8 cellular contexts compared by ENCODE assay signal in the genomic region with DNA sequence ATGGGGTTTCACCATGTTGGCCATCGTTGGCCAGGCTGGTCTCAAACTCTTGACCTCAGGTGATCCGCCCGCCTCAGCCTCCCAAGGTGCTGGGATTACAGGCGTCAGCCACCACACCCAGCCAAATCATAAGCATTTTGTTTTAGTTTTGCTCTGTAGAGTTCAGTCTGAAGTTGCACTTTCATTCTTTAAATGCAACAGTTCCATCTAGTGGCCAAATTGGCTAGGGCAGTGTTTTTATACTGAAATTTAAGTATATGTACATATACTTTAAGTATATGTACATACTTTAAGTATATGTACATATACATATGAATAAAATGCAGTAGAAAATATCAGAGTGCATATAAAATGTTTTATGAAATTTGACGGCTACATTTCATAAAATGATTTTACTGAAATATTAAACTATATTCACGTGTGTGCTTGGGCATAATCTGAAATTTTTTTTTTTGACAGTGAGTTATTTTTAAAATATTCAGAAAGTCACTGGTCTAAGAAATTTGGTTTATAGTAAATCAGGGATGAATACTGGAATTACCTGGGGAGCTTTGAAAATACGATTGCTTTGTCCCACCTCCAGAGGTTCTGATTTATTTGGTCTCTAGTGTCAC.
DNase-seq lines count a peak whose midpoint lies in the region; ATAC-seq, FAIRE-seq and TF ChIP-seq lines count a peak whose summit lies in the region.

No MANE protein-coding gene starts in this region.

- intact Hi-C loops in ascending aorta (cut with DNase I), result no loop called here
- intact Hi-C loops in transverse colon (cut with DNase I; ENCODE audit: low total_unique reads), result no loop called here

- in situ Hi-C loops in transverse colon (cut with MboI; ENCODE audit: low pct_ligation_motif_present in 1 of 4, low pct_unique_long_range_greater_than_20kb in 1 of 4, low sequenced_read_pairs in 3 of 4), result loop anchor here (10.0 to 25.0 kb wide), 2 partner anchors 1028 to 1035 kb away; no protein-coding TSS in a partner anchor

- ATAC-seq in DND-41 (ENCODE audit: insufficient read depth, low read depth), result peak; percentile 79
- ATAC-seq in GM19023 (IDR thresholded peaks at IDR 0.05; ENCODE audit: unreplicated experiment), result peak; percentile 57
- ATAC-seq in HG03135 (IDR thresholded peaks at IDR 0.05; ENCODE audit: unreplicated experiment), result peak; percentile 61

- no peak for FAIRE-seq in keratinocyte (lab: Jason Lieb, UNC)

- no peaks in the 10 kb centered on the region for H4K20me1 ChIP-seq in DND-41 (ENCODE audit: insufficient read depth, low read length)
- no peaks in the 10 kb centered on the region for H4K20me1 ChIP-seq in keratinocyte (ENCODE audit: control insufficient read depth, extremely low read depth, insufficient read depth, low read length)

- H3K4me2 ChIP-seq in DND-41 (ENCODE audit: insufficient read depth, low read length) (no peak overlapping the region), keratinocyte (ENCODE audit: control insufficient read depth, extremely low read depth, insufficient read depth, low read depth, low read length) (no peak overlapping the region)

- no peak for TF ChIP-seq POLR2A in transverse colon (IDR thresholded peaks at IDR 0.05)

- H3K4me1 ChIP-seq in DND-41 (ENCODE audit: insufficient read depth, low read length) (no peaks in the 10 kb centered on the region), ascending aorta (no peaks in the 10 kb centered on the region), keratinocyte (ENCODE audit: control insufficient read depth, extremely low read depth, insufficient read depth, low read length) (no peaks in the 10 kb centered on the region), transverse colon (no peaks in the 10 kb centered on the region)

- peak; percentile 84 for TF ChIP-seq CTCF in DND-41 (IDR thresholded peaks at IDR 0.05; ENCODE audit: borderline replicate concordance, extremely low read depth, low read length, poor library complexity, severe bottlenecking)
- peak in 2 of 3 experiments; percentile 36 to 45 for TF ChIP-seq CTCF in ascending aorta (IDR thresholded peaks at IDR 0.05)
- peak in 2 of 3 experiments; percentile 46 to 64 for TF ChIP-seq CTCF in keratinocyte (optimal IDR thresholded peaks at IDR 0.05 in 1 of 3, IDR thresholded peaks at IDR 0.05 in 1 of 3, conservative IDR thresholded peaks at IDR 0.05 in 1 of 3; ENCODE audit: extremely low read depth in 1 of 3, insufficient read depth in 2 of 3, low read length in 3 of 3)
- TF ChIP-seq CTCF in transverse colon (IDR thresholded peaks at IDR 0.05), result peak; percentile 67 to 73 (median 70)

- H3K9ac ChIP-seq in DND-41 (ENCODE audit: low read depth, low read length) (no peak overlapping the region), keratinocyte (ENCODE audit: control insufficient read depth, extremely low read depth, insufficient read depth, low read length) (no peak overlapping the region)

- dilution Hi-C loops in keratinocyte (cut with MboI; ENCODE audit: extremely low pct_ligation_motif_present, low sequenced_read_pairs), result no loop called here

- H3K27me3 ChIP-seq in DND-41 (ENCODE audit: insufficient read depth, low read length, poor library complexity) (no peaks in the 10 kb centered on the region), ascending aorta (no peaks in the 10 kb centered on the region), keratinocyte (ENCODE audit: control insufficient read depth, extremely low read depth, insufficient read depth, low read length) (no peaks in the 10 kb centered on the region), transverse colon (no peaks in the 10 kb centered on the region)

- H3K9me1 ChIP-seq in keratinocyte (ENCODE audit: control insufficient read depth, extremely low read depth, insufficient read depth, low read length), result no peaks in the 10 kb centered on the region

- DNase-seq in DND-41 (peak; percentile 31), NCI-H345 treated with DMSO at 0.1 percent for 48 hours (lab: John Stamatoyannopoulos, UW; ENCODE audit: unreplicated experiment) (peak; percentile 9), ascending aorta (ENCODE audit: low spot score in 2 of 2) (no peak), keratinocyte (ENCODE audit: low read depth, low spot score) (no peak), transverse colon (peak; percentile 31), GDM1 (lab: John Stamatoyannopoulos, UW) (no peak)

- no peaks in the 10 kb centered on the region for H3K79me2 ChIP-seq in DND-41 (ENCODE audit: insufficient read depth, low read length)
- no peaks in the 10 kb centered on the region for H3K79me2 ChIP-seq in keratinocyte (ENCODE audit: control insufficient read depth, insufficient read depth, low read length)

- H3K27ac ChIP-seq in DND-41 (ENCODE audit: low read length), result no peak overlapping the region
- H3K27ac ChIP-seq in ascending aorta, result no peak overlapping the region
- no peak overlapping the region for H3K27ac ChIP-seq in keratinocyte (ENCODE audit: control insufficient read depth, insufficient read depth, low read length)
- H3K27ac ChIP-seq in transverse colon, result no peak overlapping the region

- no peak overlapping the region for H2AFZ ChIP-seq in DND-41 (ENCODE audit: low read depth, low read length)
- no peak overlapping the region for H2AFZ ChIP-seq in keratinocyte (ENCODE audit: control insufficient read depth, low read length)

- H3K9me3 ChIP-seq in DND-41 (ENCODE audit: insufficient read depth, low read length, severe bottlenecking) (no peaks in the 10 kb centered on the region), ascending aorta (no peaks in the 10 kb centered on the region), keratinocyte (ENCODE audit: control insufficient read depth, low read depth, low read length) (no peaks in the 10 kb centered on the region), transverse colon (no peaks in the 10 kb centered on the region)

- TF ChIP-seq EP300 in transverse colon (IDR thresholded peaks at IDR 0.05; ENCODE audit: low read depth), result no peak

- 37 to 39% methylated on average over 3 to 7 of the region's 7 CpGs for WGBS in transverse colon (ENCODE audit: low coverage in 1 of 2), 2 donors

- H3K4me3 ChIP-seq in DND-41 (ENCODE audit: low read depth in 1 of 2, low read length in 2 of 2) (no peak overlapping the region), ascending aorta (no peak overlapping the region), keratinocyte (ENCODE audit: control insufficient read depth in 2 of 3, extremely low read depth in 1 of 3, insufficient read depth in 2 of 3, low read depth in 1 of 3, low read length in 3 of 3) (no peak overlapping the region), transverse colon (no peak overlapping the region)

- H3K36me3 ChIP-seq in DND-41 (ENCODE audit: insufficient read depth, low read length) (no peaks in the 10 kb centered on the region), ascending aorta (no peaks in the 10 kb centered on the region), keratinocyte (ENCODE audit: control insufficient read depth in 2 of 2, extremely low read depth in 1 of 2, insufficient read depth in 2 of 2, low read length in 2 of 2) (no peaks in the 10 kb centered on the region), transverse colon (no peaks in the 10 kb centered on the region)

Comparison
In these comparisons a context has a peak if more than half of its experiments do, and no peak if none do; other contexts are left out.
1. DNase-seq: peak in DND-41 (single experiment), NCI-H345 treated with DMSO at 0.1 percent for 48 hours (single experiment) and transverse colon (single experiment); none in ascending aorta (0 of 2), keratinocyte (single experiment) and GDM1 (single experiment).
2. Peak in every context shown above with its lines, with median percentiles within 50 percentile points of each other: ATAC-seq and CTCF ChIP-seq.